In the genomic region with DNA sequence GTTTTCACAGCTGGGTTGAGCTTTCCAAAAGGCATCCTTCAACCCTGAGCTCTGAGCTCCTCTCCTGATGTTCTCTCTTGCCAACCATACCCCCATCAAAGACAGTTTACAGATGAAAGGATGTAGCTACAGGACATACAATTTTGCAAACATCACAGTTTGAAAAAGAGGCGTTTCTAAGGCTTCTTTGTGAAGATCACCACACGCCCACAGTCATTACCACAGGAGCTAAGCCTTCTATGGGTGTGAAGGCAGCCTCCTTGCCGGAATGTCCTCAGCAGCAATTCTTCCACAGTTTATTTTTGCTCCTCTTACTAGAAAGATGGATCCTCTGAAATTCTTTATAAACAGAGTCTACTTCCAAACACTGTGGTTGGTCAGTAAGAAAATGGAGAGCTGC, we compare ENCODE assay signal across 10 cellular contexts. TPM values are rescaled to one million over a fixed set of nuclear protein-coding genes. Genes with fewer than 3 reads are reported as not detected.
DNase-seq lines count a peak whose midpoint lies in the region; ATAC-seq and TF ChIP-seq lines count a peak whose summit lies in the region.
"Had no signal": no experiment of that assay in that cellular context is flagged by ENCODE, and none has a peak within 500 bp of the region (broad histone marks: within the 10 kb centered on the region; RNA-seq: fewer than 3 reads in every experiment).

No MANE protein-coding gene starts in this region.

- 0 out of 2 replicates have a peak, but pooled peaks cover 6% of the 10 kb centered on the region for H3K36me3 ChIP-seq in GM23248 (ENCODE audit: low read depth)
- no peaks in the 10 kb centered on the region for H3K36me3 ChIP-seq in skeletal muscle tissue (ENCODE audit: control insufficient read depth in 3 of 3, insufficient read depth in 3 of 3, low read length in 3 of 3)

- peaks cover 69% of the 10 kb centered on the region for H3K4me1 Mint-ChIP-seq in T-helper 2 cell treated with Interferon-gamma antibody and Interleukin-4, amounts not matched to agents 5 μg/mL and 100 μg/mL, for 36 hours (ENCODE audit: low read depth)
- H3K4me1 Mint-ChIP-seq in endothelial cell (ENCODE audit: unreplicated experiment): peaks cover 98% of the 10 kb centered on the region

- H3K4me2 ChIP-seq in GM23248 (ENCODE audit: unreplicated experiment): peak overlapping the region; percentile 15

- no peak for ATAC-seq in HG03139 (IDR thresholded peaks at IDR 0.05; ENCODE audit: unreplicated experiment)
- ATAC-seq: HCT116 had no signal

- no peaks in the 10 kb centered on the region for H3K9me3 ChIP-seq in GM23248 (ENCODE audit: low read depth)
- H3K9me3 ChIP-seq in skeletal muscle tissue (ENCODE audit: control insufficient read depth in 3 of 3, low read length in 3 of 3): no peaks in the 10 kb centered on the region

- H3K36me3 Mint-ChIP-seq in T-helper 2 cell treated with Interferon-gamma antibody and Interleukin-4, amounts not matched to agents 5 μg/mL and 100 μg/mL, for 36 hours (ENCODE audit: low read depth): peaks cover 43% of the 10 kb centered on the region
- peaks cover 20% of the 10 kb centered on the region for H3K36me3 Mint-ChIP-seq in endothelial cell (ENCODE audit: low read depth, unreplicated experiment)
- H3K36me3 Mint-ChIP-seq: stimulated activated effector memory CD8-positive, alpha-beta T cell treated with anti-CD3 and anti-CD28 coated beads, Interleukin-12 subunit alpha, Interleukin-12 subunit beta, amount 100 ng/mL, for 72 hours had no signal

- no peaks in the 10 kb centered on the region for H3K27me3 Mint-ChIP-seq in T-helper 2 cell treated with Interferon-gamma antibody and Interleukin-4, amounts not matched to agents 5 μg/mL and 100 μg/mL, for 36 hours (ENCODE audit: low read depth)
- peaks cover 2% of the 10 kb centered on the region for H3K27me3 Mint-ChIP-seq in endothelial cell (ENCODE audit: unreplicated experiment)

- H3F3A ChIP-seq in GM23248 (ENCODE audit: insufficient read depth): peaks cover 85% of the 10 kb centered on the region

- H3K27ac ChIP-seq in GM23248: peak overlapping the region; percentile 16; the same call in 1 of the 2 replicates
- peak overlapping the region; percentile 2 for H3K27ac ChIP-seq in skeletal muscle tissue (ENCODE audit: low read depth, low read length)

- in situ Hi-C loops in GM23248 (cut with MboI): no loop called here

- peak overlapping the region; percentile 21 for H3K4me3 Mint-ChIP-seq in T-helper 2 cell treated with Interferon-gamma antibody and Interleukin-4, amounts not matched to agents 5 μg/mL and 100 μg/mL, for 36 hours
- H3K4me3 Mint-ChIP-seq in endothelial cell (ENCODE audit: unreplicated experiment): no peak overlapping the region

- no peak for DNase-seq in GM23248
- no peak for DNase-seq in T-helper 2 cell treated with Interferon-gamma antibody and Interleukin-4, amounts not matched to agents 5 μg/mL and 100 μg/mL, for 36 hours (ENCODE audit: low spot score)
- no peak for DNase-seq in endothelial cell (ENCODE audit: low spot score)
- no peak for DNase-seq in NCI-H446 (lab: John Stamatoyannopoulos, UW)
- no peak for DNase-seq in DMS79 (lab: John Stamatoyannopoulos, UW)
- DNase-seq: activated CD4-positive, CD25-positive, alpha-beta regulatory T cell treated with anti-CD3 and anti-CD28 coated beads, Interleukin-2, amount 50 U/mL, for 72 hours had no signal

- H3K9me2 ChIP-seq in GM23248 (ENCODE audit: insufficient read depth): no peaks in the 10 kb centered on the region

- peaks cover 100% of the 10 kb centered on the region for H3K79me2 ChIP-seq in GM23248 (ENCODE audit: insufficient read depth)

- H3K9ac ChIP-seq in GM23248 (no peak overlapping the region), skeletal muscle tissue (ENCODE audit: low read depth in 1 of 3, low read length in 3 of 3) (no peak overlapping the region)

- H3K4me3 ChIP-seq in GM23248: no peak overlapping the region
- H3K4me3 ChIP-seq in skeletal muscle tissue (ENCODE audit: low read length in 3 of 3): no peak overlapping the region

- whole genome bisulfite sequencing in GM23248 (ENCODE audit: low coverage in 1 of 2, low lambda C conversion rate in 2 of 2, missing lambda C conversion rate in 2 of 2), 2 experiments: 94 to 98% methylated on average over 3 of the region's 3 CpGs

- no peaks in the 10 kb centered on the region for H3K27me3 ChIP-seq in GM23248 (replicated peaks; ENCODE audit: insufficient read depth)
- no peaks in the 10 kb centered on the region for H3K27me3 ChIP-seq in skeletal muscle tissue (ENCODE audit: control insufficient read depth in 3 of 3, insufficient read depth in 3 of 3, low read length in 3 of 3)

- H3K9me3 Mint-ChIP-seq in T-helper 2 cell treated with Interferon-gamma antibody and Interleukin-4, amounts not matched to agents 5 μg/mL and 100 μg/mL, for 36 hours: no peaks in the 10 kb centered on the region
- H3K9me3 Mint-ChIP-seq in endothelial cell (ENCODE audit: unreplicated experiment): no peaks in the 10 kb centered on the region
- H3K9me3 Mint-ChIP-seq: stimulated activated effector memory CD8-positive, alpha-beta T cell treated with anti-CD3 and anti-CD28 coated beads, Interleukin-12 subunit alpha, Interleukin-12 subunit beta, amount 100 ng/mL, for 72 hours had no signal

- H3K27ac Mint-ChIP-seq in T-helper 2 cell treated with Interferon-gamma antibody and Interleukin-4, amounts not matched to agents 5 μg/mL and 100 μg/mL, for 36 hours: peak overlapping the region; percentile 59
- H3K27ac Mint-ChIP-seq in endothelial cell (ENCODE audit: unreplicated experiment): peak overlapping the region; percentile 58

- H2AFZ ChIP-seq in GM23248: no peak overlapping the region

- peaks cover 53% of the 10 kb centered on the region for H4K20me1 ChIP-seq in GM23248 (ENCODE audit: insufficient read depth)

- no peak for TF ChIP-seq CTCF in endothelial cell (IDR thresholded peaks at IDR 0.05; ENCODE audit: unreplicated experiment)

- H3K4me1 ChIP-seq in GM23248 (ENCODE audit: insufficient read depth) (peaks cover 96% of the 10 kb centered on the region), skeletal muscle tissue (ENCODE audit: control insufficient read depth in 3 of 3, insufficient read depth in 3 of 3, low read length in 3 of 3) (peaks cover 31 to 50% (median 34%) of the 10 kb centered on the region in 3 donors)

RNA-seq across cellular contexts. Expression of a gene that starts 9.7 kb away (rescaled TPM):
- 22.5 and 43.0 TPM in 2 replicates for total RNA-seq in GM23248 (2014; rRNA removed; shearing (Covaris generic))
- polyA plus RNA-seq in GM23248 (2016; fragmentation: Nextera tagmentation; extraction: Ambion mirVana): 35.8 and 39.4 TPM in 2 replicates
- total RNA-seq in endothelial cell (ENCODE audit: unreplicated experiment): 120 TPM
- total RNA-seq in skeletal muscle tissue: 13.6 TPM
